ENCODE assay signal across 1 cellular context in genomic region chr19:35167251-35168119, GRCh38.
TF ChIP-seq lines count a peak whose summit lies in the region.

No MANE protein-coding gene starts in this region.

TF ChIP-seq in K562, 482 proteins besides CTCF, POLR2A, EP300 and RAD21 (continues in another document):
- TF ChIP-seq XRCC4 (IDR thresholded peaks at IDR 0.05; ENCODE audit: extremely low read depth, insufficient read depth, insufficient read length) (no peak), KLF16 (IDR thresholded peaks at IDR 0.05) (no peak), ZNF592 (IDR thresholded peaks at IDR 0.05) (no peak), STAT6 (CRISPR knock-in tag; IDR thresholded peaks at IDR 0.05) (no peak), THRB (CRISPR knock-in tag; conservative IDR thresholded peaks at IDR 0.05) (no peak), ZNF347 (CRISPR knock-in tag; IDR thresholded peaks at IDR 0.05; ENCODE audit: low read depth) (no peak), FOXP4 (CRISPR knock-in tag; IDR thresholded peaks at IDR 0.05; ENCODE audit: borderline replicate concordance) (no peak), HDAC2 (IDR thresholded peaks at IDR 0.05) (no peak), SPI1 (IDR thresholded peaks at IDR 0.05; ENCODE audit: borderline replicate concordance, low read depth, low read length) (0 out of 2 replicates have a peak, but pooled peaks have one; percentile 17), ZFP36 (IDR thresholded peaks at IDR 0.05; ENCODE audit: low read depth, low read length, partially characterized antibody) (peak; percentile 65), FOXP1 (CRISPR knock-in tag; IDR thresholded peaks at IDR 0.05) (no peak), CHD4 (IDR thresholded peaks at IDR 0.05; ENCODE audit: insufficient read depth, insufficient replicate concordance, low read depth, low read length, poor library complexity, severe bottlenecking) (no peak), MIER1 (IDR thresholded peaks at IDR 0.05; ENCODE audit: low read depth) (no peak), SP1 (CRISPR knock-in tag; IDR thresholded peaks at IDR 0.05) (peak; percentile 22; the same call in 1 of the 2 replicates), ZNF77 (CRISPR knock-in tag; IDR thresholded peaks at IDR 0.05) (no peak), KLF6 (CRISPR knock-in tag; IDR thresholded peaks at IDR 0.05; ENCODE audit: borderline replicate concordance) (no peak), HOXB6 (CRISPR knock-in tag; IDR thresholded peaks at IDR 0.05; ENCODE audit: borderline replicate concordance) (no peak), GATA2 (CRISPR knock-in tag; IDR thresholded peaks at IDR 0.05) (no peak), SMARCC2 (IDR thresholded peaks at IDR 0.05; ENCODE audit: low read depth) (no peak), NFYB (IDR thresholded peaks at IDR 0.05; ENCODE audit: extremely low read depth, insufficient read length) (no peak), MCM3 (IDR thresholded peaks at IDR 0.05) (no peak), TEAD2 (tag; IDR thresholded peaks at IDR 0.05) (no peak), IRF9 (tag; IDR thresholded peaks at IDR 0.05) (no peak), ADNP (tag; IDR thresholded peaks at IDR 0.05) (0 out of 2 replicates have a peak, but pooled peaks have one; percentile 39), MYNN (IDR thresholded peaks at IDR 0.05) (0 out of 2 replicates have a peak, but pooled peaks have one; percentile 31), MYNN (CRISPR knock-in tag; IDR thresholded peaks at IDR 0.05) (no peak), BCOR (IDR thresholded peaks at IDR 0.05) (peak; percentile 81), ZNF3 (CRISPR knock-in tag; IDR thresholded peaks at IDR 0.05) (no peak), CCAR2 (IDR thresholded peaks at IDR 0.05; ENCODE audit: low read depth, low read length) (no peak), RBFOX2 (IDR thresholded peaks at IDR 0.05; ENCODE audit: low read depth, low read length) (0 out of 2 replicates have a peak, but pooled peaks have one; percentile 15), ZNF830 (CRISPR knock-in tag; IDR thresholded peaks at IDR 0.05) (no peak), SUPT5H (IDR thresholded peaks at IDR 0.05) (no peak), ZNF551 (CRISPR knock-in tag; IDR thresholded peaks at IDR 0.05) (no peak), ZNF511 (CRISPR knock-in tag; IDR thresholded peaks at IDR 0.05) (no peak), NR0B1 (IDR thresholded peaks at IDR 0.05; ENCODE audit: partially characterized antibody) (no peak), POLR2G (IDR thresholded peaks at IDR 0.05; ENCODE audit: low read depth, low read length) (0 out of 2 replicates have a peak, but pooled peaks have one; percentile 22), L3MBTL2 (IDR thresholded peaks at IDR 0.05) (no peak), ATF6 (CRISPR knock-in tag; IDR thresholded peaks at IDR 0.05) (no peak), CBX3 (IDR thresholded peaks at IDR 0.05; ENCODE audit: borderline replicate concordance in 1 of 2, low read length in 2 of 2) (no peak), ZNF395 (CRISPR knock-in tag; IDR thresholded peaks at IDR 0.05) (no peak), DMBX1 (CRISPR knock-in tag; IDR thresholded peaks at IDR 0.05; ENCODE audit: borderline replicate concordance) (0 out of 2 replicates have a peak, but pooled peaks have one; percentile 13), CHAMP1 (IDR thresholded peaks at IDR 0.05) (no peak), KDM1A (IDR thresholded peaks at IDR 0.05) (0 out of 4 replicates have a peak, but pooled peaks of 1 of the 2 experiments have one; percentile 17), MYBL2 (IDR thresholded peaks at IDR 0.05; ENCODE audit: low read depth) (no peak), MYBL2 (CRISPR knock-in tag; IDR thresholded peaks at IDR 0.05; ENCODE audit: borderline replicate concordance) (no peak), ZNF12 (CRISPR knock-in tag; IDR thresholded peaks at IDR 0.05) (no peak), NR4A1 (CRISPR knock-in tag; IDR thresholded peaks at IDR 0.05) (no peak), NR4A1 (tag; IDR thresholded peaks at IDR 0.05) (0 out of 2 replicates have a peak, but pooled peaks have one; percentile 32), ESRRA (IDR thresholded peaks at IDR 0.05; ENCODE audit: borderline replicate concordance, low read depth) (no peak)
